ENCODE assay signal across 8 cellular contexts in genomic region chr14:23237772-23238594, GRCh38. TPM values are rescaled to one million over a fixed set of nuclear protein-coding genes. Genes with fewer than 3 reads are reported as not detected.
DNase-seq lines count a peak whose midpoint lies in the region; ATAC-seq and TF ChIP-seq lines count a peak whose summit lies in the region.

RNF212B (plus strand) TSS chr14:23237936; CDS start chr14:23240346, 2,410 bp downstream.

- DNase-seq in AG09319 (ENCODE audit: extremely low read depth, low read depth) (peak; percentile 22), NCI-H1436 (lab: John Stamatoyannopoulos, UW) (peak; percentile 54), amygdala (lab: John Stamatoyannopoulos, UW) (peak in 51 of 56 donors; percentile 7 to 87 (median 47)), right atrium auricular region (ENCODE audit: low spot score) (peak; percentile 85), posterior vena cava (ENCODE audit: low spot score) (peak; percentile 96), type B pancreatic cell (ENCODE audit: extremely low spot score, unreplicated experiment) (peak; percentile 86)
- peak; percentile 87 for DNase-seq in T-helper 2 cell treated with Interferon-gamma antibody and Interleukin-4, amounts not matched to agents 5 μg/mL and 100 μg/mL, for 36 hours (ENCODE audit: low spot score)

- peak within 1 kb of the TSS in 1 of 2 donors; percentile 37 for H3K4me3 ChIP-seq in right atrium auricular region

- no peak within 1 kb of the TSS for H3K27ac ChIP-seq in right atrium auricular region

- peak within 1 kb of the TSS; percentile 67 for H3K4me3 Mint-ChIP-seq in T-helper 2 cell treated with Interferon-gamma antibody and Interleukin-4, amounts not matched to agents 5 μg/mL and 100 μg/mL, for 36 hours
- peak within 1 kb of the TSS; percentile 81 for H3K4me3 Mint-ChIP-seq in type B pancreatic cell

- H3K9me3 Mint-ChIP-seq in T-helper 2 cell treated with Interferon-gamma antibody and Interleukin-4, amounts not matched to agents 5 μg/mL and 100 μg/mL, for 36 hours = no peaks in the 10 kb centered on the region
- H3K9me3 Mint-ChIP-seq in type B pancreatic cell = no peaks in the 10 kb centered on the region

- H3K36me3 Mint-ChIP-seq in T-helper 2 cell treated with Interferon-gamma antibody and Interleukin-4, amounts not matched to agents 5 μg/mL and 100 μg/mL, for 36 hours (ENCODE audit: low read depth) = no peaks in the 10 kb centered on the region
- H3K36me3 Mint-ChIP-seq in type B pancreatic cell = no peaks in the 10 kb centered on the region

- no peaks in the 10 kb centered on the region for H3K27me3 ChIP-seq in right atrium auricular region

- H3K27me3 Mint-ChIP-seq in T-helper 2 cell treated with Interferon-gamma antibody and Interleukin-4, amounts not matched to agents 5 μg/mL and 100 μg/mL, for 36 hours (ENCODE audit: low read depth) = peaks cover 16% of the 10 kb centered on the region
- peaks cover 3% of the 10 kb centered on the region for H3K27me3 Mint-ChIP-seq in type B pancreatic cell

- H3K27ac Mint-ChIP-seq in T-helper 2 cell treated with Interferon-gamma antibody and Interleukin-4, amounts not matched to agents 5 μg/mL and 100 μg/mL, for 36 hours = no peak within 1 kb of the TSS
- H3K27ac Mint-ChIP-seq in type B pancreatic cell = peak within 1 kb of the TSS; percentile 55

- H3K4me1 Mint-ChIP-seq in T-helper 2 cell treated with Interferon-gamma antibody and Interleukin-4, amounts not matched to agents 5 μg/mL and 100 μg/mL, for 36 hours (ENCODE audit: low read depth) = peaks cover 1% of the 10 kb centered on the region
- H3K4me1 Mint-ChIP-seq in type B pancreatic cell (ENCODE audit: unreplicated experiment) = peaks cover 8% of the 10 kb centered on the region

- no peaks in the 10 kb centered on the region for H3K36me3 ChIP-seq in right atrium auricular region

- intact Hi-C loops in posterior vena cava (cut with DNase I) = no loop called here

- peaks cover 0 to 9% of the 10 kb centered on the region in 2 donors for H3K4me1 ChIP-seq in right atrium auricular region

- peak; percentile 60 for ATAC-seq in GM21381 (IDR thresholded peaks at IDR 0.05; ENCODE audit: unreplicated experiment)

- TF ChIP-seq CTCF in AG09319 (IDR thresholded peaks at IDR 0.05; ENCODE audit: low read depth, low read length) (no peak), right atrium auricular region (IDR thresholded peaks at IDR 0.05) (no peak), type B pancreatic cell (conservative IDR thresholded peaks at IDR 0.05) (no peak)

- H3K9me3 ChIP-seq in right atrium auricular region = no peaks in the 10 kb centered on the region

RNA-seq across cellular contexts. Expression of gene RNF212B, which starts in this region (rescaled TPM):
- total RNA-seq in right atrium auricular region = not detected
- not detected for total RNA-seq in posterior vena cava
- not detected in 2 replicates for total RNA-seq in type B pancreatic cell (ENCODE audit: low replicate concordance)

Comparison
In these comparisons a context has a peak if more than half of its experiments do, and no peak if none do; other contexts are left out.
1. Peak in DNase-seq in right atrium auricular region; RNA of the gene not detected or under 1 TPM.
2. Peak in DNase-seq in posterior vena cava; RNA of the gene not detected or under 1 TPM.
3. Peak in DNase-seq in type B pancreatic cell; RNA of the gene not detected or under 1 TPM.
4. DNase-seq: peak in every context shown above with its lines; median percentile 96 in posterior vena cava; 87 in T-helper 2 cell treated with Interferon-gamma antibody and Interleukin-4, amounts not matched to agents 5 μg/mL and 100 μg/mL, for 36 hours; 86 in type B pancreatic cell; 85 in right atrium auricular region; 54 in NCI-H1436; 47 in amygdala; 22 in AG09319.